Comparison of ENCODE assay signal across 9 cellular contexts in genomic region chr6:34792605-34793500, GRCh38. TPM values are rescaled to one million over a fixed set of nuclear protein-coding genes. Genes with fewer than 3 reads are reported as not detected.
DNase-seq lines count a peak whose midpoint lies in the region; ATAC-seq, FAIRE-seq and TF ChIP-seq lines count a peak whose summit lies in the region.
"Had no signal": no experiment of that assay in that cellular context is flagged by ENCODE, and none has a peak within 500 bp of the region (broad histone marks: within the 10 kb centered on the region; RNA-seq: fewer than 3 reads in every experiment).

No MANE protein-coding gene starts in this region.

- H3K27ac Mint-ChIP-seq in activated naive CD8-positive, alpha-beta T cell treated with anti-CD3 and anti-CD28 coated beads, Interleukin-2, amount 10 ng/mL, durations not matched to agents 7 days and 5 days, result peak overlapping the region; percentile 86

- no peaks in the 10 kb centered on the region for H3K9me3 Mint-ChIP-seq in activated naive CD8-positive, alpha-beta T cell treated with anti-CD3 and anti-CD28 coated beads, Interleukin-2, amount 10 ng/mL, durations not matched to agents 7 days and 5 days

- H2AFZ ChIP-seq in osteoblast (ENCODE audit: low read length), result peak overlapping the region; percentile 71

- no peak for ATAC-seq in activated naive CD8-positive, alpha-beta T cell treated with anti-CD3 and anti-CD28 coated beads, Interleukin-2, amount 10 ng/mL, durations not matched to agents 7 days and 5 days (ENCODE audit: low read depth)
- no peak for ATAC-seq in HG03571 (IDR thresholded peaks at IDR 0.05; ENCODE audit: unreplicated experiment)
- ATAC-seq in GM19397 (IDR thresholded peaks at IDR 0.05; ENCODE audit: unreplicated experiment), result no peak

- H3K4me3 Mint-ChIP-seq in activated naive CD8-positive, alpha-beta T cell treated with anti-CD3 and anti-CD28 coated beads, Interleukin-2, amount 10 ng/mL, durations not matched to agents 7 days and 5 days, result peak overlapping the region; percentile 87

- H3K27me3 Mint-ChIP-seq in activated naive CD8-positive, alpha-beta T cell treated with anti-CD3 and anti-CD28 coated beads, Interleukin-2, amount 10 ng/mL, durations not matched to agents 7 days and 5 days, result no peaks in the 10 kb centered on the region

- H3K27ac ChIP-seq in osteoblast (ENCODE audit: low read depth, low read length), result peak overlapping the region; percentile 58

- peak overlapping the region; percentile 99 for H3K4me2 ChIP-seq in osteoblast (ENCODE audit: insufficient read depth, low read length)

- no peaks in the 10 kb centered on the region for H3K36me3 ChIP-seq in osteoblast (ENCODE audit: insufficient read depth, low read length)

- intact Hi-C loops in head of caudate nucleus (cut with DNase I), result loop anchor here (10.0 kb wide), 1 partner anchor 92 kb away; the partner anchor contains the start of genes ANKS1A and TAF11

- H3K27me3 ChIP-seq in osteoblast (ENCODE audit: insufficient read depth, low read length), result no peaks in the 10 kb centered on the region

- no peak for TF ChIP-seq CTCF in osteoblast (IDR thresholded peaks at IDR 0.05; ENCODE audit: extremely low read depth, low read depth, low read length)

- no peaks in the 10 kb centered on the region for H3K36me3 Mint-ChIP-seq in activated naive CD8-positive, alpha-beta T cell treated with anti-CD3 and anti-CD28 coated beads, Interleukin-2, amount 10 ng/mL, durations not matched to agents 7 days and 5 days

- TF ChIP-seq POLR2A in H54 (IDR thresholded peaks at IDR 0.05; ENCODE audit: low read depth, low read length), result no peak

- FAIRE-seq in H54 (lab: Jason Lieb, UNC), result no peak
- FAIRE-seq: colon had no signal

- POLR2A ChIA-PET in activated naive CD8-positive, alpha-beta T cell treated with anti-CD3 and anti-CD28 coated beads, Interleukin-2, amount 10 ng/mL, durations not matched to agents 7 days and 5 days (lab: Charles Lee), result interaction anchor here (1.0 to 3.1 kb wide), 7 partner anchors 11 to 368 kb away, joined by 3 to 36 read pairs (median 8); partner anchors contain the start of genes ANKS1A, ILRUN, RPS10 and SNRPC

- H3K4me1 Mint-ChIP-seq in activated naive CD8-positive, alpha-beta T cell treated with anti-CD3 and anti-CD28 coated beads, Interleukin-2, amount 10 ng/mL, durations not matched to agents 7 days and 5 days, result peaks cover 17% of the 10 kb centered on the region

- peaks cover 10% of the 10 kb centered on the region for H3K79me2 ChIP-seq in osteoblast (ENCODE audit: insufficient read depth, low read length)

- H3K9me3 ChIP-seq in osteoblast (ENCODE audit: low read depth, low read length), result no peaks in the 10 kb centered on the region

- peaks cover 14% of the 10 kb centered on the region for H3K4me1 ChIP-seq in osteoblast (ENCODE audit: insufficient read depth, low read length)

- H4K20me1 ChIP-seq in osteoblast (ENCODE audit: insufficient read depth, low read length), result peaks cover 4% of the 10 kb centered on the region

- H3K4me3 ChIP-seq in osteoblast (ENCODE audit: insufficient read depth, low read length), result peak overlapping the region; percentile 94

- DNase-seq in Daoy (ENCODE audit: low read depth) (peak; percentile 57), H54 (ENCODE audit: insufficient read length, low spot score) (peak; percentile 38), NCI-H510A treated with DMSO at 0.1 percent for 48 hours (lab: John Stamatoyannopoulos, UW) (peak; percentile 74), head of caudate nucleus (peak in 26 of 42 donors; percentile 4 to 61 (median 17)), osteoblast (ENCODE audit: insufficient read length, low spot score, missing footprints) (peak; percentile 89)
- DNase-seq in activated naive CD8-positive, alpha-beta T cell treated with anti-CD3 and anti-CD28 coated beads, Interleukin-2, amount 10 ng/mL, durations not matched to agents 7 days and 5 days, result peak; percentile 32

RNA-seq across cellular contexts. Expression of gene BLTP3A, which starts 1.0 kb away (rescaled TPM):
- 6.2 and 7.1 TPM in 2 replicates for total RNA-seq in Daoy (2014; rRNA removed; shearing (Covaris generic))
- 10 to 100 TPM; 11.7 to 11.8 TPM for total RNA-seq in activated naive CD8-positive, alpha-beta T cell treated with anti-CD3 and anti-CD28 coated beads, Interleukin-2, amount 10 ng/mL, durations not matched to agents 7 days and 5 days
- total RNA-seq in osteoblast, result 9.7 and 13.0 TPM in 2 replicates

RNA-seq across cellular contexts. Expression of gene SNRPC, which starts 35.5 kb away (rescaled TPM):
- 210 and 222 TPM in 2 replicates for total RNA-seq in Daoy (2014; rRNA removed; shearing (Covaris generic))
- 10 to 100 TPM; 92.3 to 94.2 TPM for total RNA-seq in activated naive CD8-positive, alpha-beta T cell treated with anti-CD3 and anti-CD28 coated beads, Interleukin-2, amount 10 ng/mL, durations not matched to agents 7 days and 5 days
- total RNA-seq in osteoblast, result 50.7 and 56.5 TPM in 2 replicates

Comparison
In these comparisons a context has a peak if more than half of its experiments do, and no peak if none do; other contexts are left out.
1. DNase-seq: peak in every context shown above with its lines; median percentile 89 in osteoblast; 74 in NCI-H510A treated with DMSO at 0.1 percent for 48 hours; 57 in Daoy; 38 in H54; 32 in activated naive CD8-positive, alpha-beta T cell treated with anti-CD3 and anti-CD28 coated beads, Interleukin-2, amount 10 ng/mL, durations not matched to agents 7 days and 5 days; 17 in head of caudate nucleus.